In the genomic region with DNA sequence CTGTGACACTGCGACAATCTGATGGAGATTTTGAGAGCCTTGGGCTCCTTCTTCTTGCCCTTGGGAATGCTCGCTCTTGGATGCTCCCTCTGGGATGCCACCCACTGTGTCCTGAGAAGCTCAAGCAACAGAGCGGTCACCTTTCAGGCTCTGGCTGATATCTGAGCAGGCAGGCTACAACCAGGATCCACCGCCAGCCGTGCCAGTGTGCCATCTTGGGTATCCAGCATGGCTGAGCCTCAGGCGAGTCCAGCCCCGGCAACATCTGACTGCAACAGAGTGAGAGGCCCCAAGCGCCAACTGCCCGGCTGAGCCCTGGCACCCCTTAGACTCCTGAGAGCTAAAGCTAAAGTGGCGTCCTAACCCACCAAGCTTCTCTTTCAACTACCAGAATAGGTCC, we compare ENCODE assay signal across 24 cellular contexts.
"Had no signal": no experiment of that assay in that cellular context is flagged by ENCODE, and none has a peak within 500 bp of the region (broad histone marks: within the 10 kb centered on the region; RNA-seq: fewer than 3 reads in every experiment).

No MANE protein-coding gene starts in this region.

- H2AFZ ChIP-seq: hepatocyte had no signal

- DNase-seq: dermis blood vessel endothelial cell; dorsolateral prefrontal cortex; effector CD4-positive, alpha-beta T cell; effector memory CD4-positive, alpha-beta T cell; glutamatergic neuron; heart left ventricle; hypothalamus; immature natural killer cell; left cardiac atrium; left lung; left ventricle myocardium superior; mammary epithelial cell; mesendoderm; midbrain had no signal

- H3K27me3 ChIP-seq: foreskin keratinocyte, heart left ventricle, hepatocyte, left lung had no signal

- ATAC-seq: gastroesophageal sphincter, heart left ventricle, left cardiac atrium, left lung, left ventricle myocardium superior had no signal

- H3K36me3 ChIP-seq: esophagus muscularis mucosa, gastroesophageal sphincter, heart left ventricle, left lung had no signal

- FAIRE-seq: colon, endothelial cell of umbilical vein, frontal cortex, keratinocyte had no signal

- H3K4me1 ChIP-seq: foreskin keratinocyte, heart left ventricle, left lung had no signal

- H3K4me3 ChIP-seq: coronary artery, dorsolateral prefrontal cortex, esophagus muscularis mucosa, gastroesophageal sphincter, heart left ventricle, hepatocyte, left lung, lung had no signal

- H3K4me2 ChIP-seq: hepatocyte had no signal

- H3K27ac ChIP-seq: coronary artery, dorsolateral prefrontal cortex, esophagus muscularis mucosa, foreskin keratinocyte, gastroesophageal sphincter, heart left ventricle, hepatocyte, left lung had no signal
